In genomic region chr2:12451726-12452125, GRCh38 we compare ENCODE assay signal across 1 cellular context.
TF ChIP-seq lines count a peak whose summit lies in the region.

No MANE protein-coding gene starts in this region.

TF ChIP-seq in K562, 482 proteins besides CTCF, POLR2A, EP300 and RAD21 (continued from another document and continues in another):
- TF ChIP-seq TRIM25 (IDR thresholded peaks at IDR 0.05; ENCODE audit: borderline replicate concordance) (no peak), ZZZ3 (IDR thresholded peaks at IDR 0.05) (no peak), BCOR (IDR thresholded peaks at IDR 0.05) (no peak), ZEB2 (IDR thresholded peaks at IDR 0.05) (peak; percentile 79; the same call in 1 of the 2 replicates), BMI1 (IDR thresholded peaks at IDR 0.05; ENCODE audit: low read length) (no peak), BACH1 (tag; IDR thresholded peaks at IDR 0.05) (no peak), CBFB (CRISPR knock-in tag; IDR thresholded peaks at IDR 0.05) (no peak), ZNF699 (CRISPR knock-in tag; IDR thresholded peaks at IDR 0.05; ENCODE audit: insufficient replicate concordance) (no peak), MEF2D (tag; conservative IDR thresholded peaks at IDR 0.05; ENCODE audit: low read depth) (0 out of 2 replicates have a peak, but pooled peaks have one; percentile 39), ARHGAP35 (IDR thresholded peaks at IDR 0.05; ENCODE audit: partially characterized antibody) (no peak), SPI1 (IDR thresholded peaks at IDR 0.05; ENCODE audit: borderline replicate concordance, low read depth, low read length) (no peak), BRF1 (IDR thresholded peaks at IDR 0.05; ENCODE audit: borderline replicate concordance, extremely low read depth, insufficient read length) (no peak), SMAD4 (CRISPR knock-in tag; conservative IDR thresholded peaks at IDR 0.05) (peak; percentile 71; the same call in 1 of the 2 replicates), FOXK1 (CRISPR knock-in tag; IDR thresholded peaks at IDR 0.05; ENCODE audit: borderline replicate concordance) (no peak), CXXC5 (CRISPR knock-in tag; IDR thresholded peaks at IDR 0.05) (peak; percentile 43), ZNF253 (CRISPR knock-in tag; conservative IDR thresholded peaks at IDR 0.05) (no peak), RAD51 (IDR thresholded peaks at IDR 0.05; ENCODE audit: borderline replicate concordance, low read depth) (peak; percentile 20; the same call in 1 of the 2 replicates), TBL1XR1 (IDR thresholded peaks at IDR 0.05; ENCODE audit: low read length in 2 of 2) (peak in 1 of 2 experiments; percentile 59; a peak in 3 of 4 replicates), ZNF324 (CRISPR knock-in tag; IDR thresholded peaks at IDR 0.05) (no peak), CHAMP1 (IDR thresholded peaks at IDR 0.05) (peak; percentile 68; the same call in 1 of the 2 replicates), CEBPZ (IDR thresholded peaks at IDR 0.05; ENCODE audit: borderline replicate concordance, low read depth, low read length) (no peak), GATA2 (CRISPR knock-in tag; IDR thresholded peaks at IDR 0.05) (peak; percentile 32; the same call in 1 of the 2 replicates), USF2 (CRISPR knock-in tag; IDR thresholded peaks at IDR 0.05) (no peak), FOXJ3 (CRISPR knock-in tag; IDR thresholded peaks at IDR 0.05) (no peak), SAFB (IDR thresholded peaks at IDR 0.05; ENCODE audit: borderline replicate concordance, low read depth, low read length) (no peak), MXI1 (IDR thresholded peaks at IDR 0.05; ENCODE audit: low read depth, low read length) (no peak), SIN3A (IDR thresholded peaks at IDR 0.05; ENCODE audit: borderline replicate concordance in 2 of 2, control insufficient read depth in 1 of 2, low read depth in 2 of 2, low read length in 2 of 2) (no peak), MTA3 (IDR thresholded peaks at IDR 0.05; ENCODE audit: borderline replicate concordance) (no peak), MCM7 (IDR thresholded peaks at IDR 0.05) (no peak), NFIX (CRISPR knock-in tag; IDR thresholded peaks at IDR 0.05; ENCODE audit: low read depth) (no peak), POLR3A (IDR thresholded peaks at IDR 0.05; ENCODE audit: borderline replicate concordance, extremely low read depth, insufficient read depth, insufficient read length) (no peak), MCM3 (IDR thresholded peaks at IDR 0.05) (no peak), ZSCAN32 (CRISPR knock-in tag; IDR thresholded peaks at IDR 0.05) (no peak), HEY1 (CRISPR knock-in tag; IDR thresholded peaks at IDR 0.05; ENCODE audit: borderline replicate concordance) (no peak), MCM5 (IDR thresholded peaks at IDR 0.05; ENCODE audit: low read depth) (no peak), ZNF589 (CRISPR knock-in tag; IDR thresholded peaks at IDR 0.05; ENCODE audit: low read depth) (no peak), CBX5 (IDR thresholded peaks at IDR 0.05; ENCODE audit: borderline replicate concordance, low read depth) (no peak), ETS1 (conservative IDR thresholded peaks at IDR 0.05; ENCODE audit: control insufficient read depth, low read depth, low read length) (no peak), ETV1 (tag; conservative IDR thresholded peaks at IDR 0.05; ENCODE audit: low read depth) (0 out of 2 replicates have a peak, but pooled peaks have one; percentile 21), LARP7 (IDR thresholded peaks at IDR 0.05) (no peak), SETDB1 (IDR thresholded peaks at IDR 0.05; ENCODE audit: low read length) (no peak), ZNF318 (IDR thresholded peaks at IDR 0.05; ENCODE audit: borderline replicate concordance in 1 of 2, low read depth in 1 of 2) (no peak), SRSF9 (IDR thresholded peaks at IDR 0.05; ENCODE audit: borderline replicate concordance, low read depth, low read length) (no peak), FOXM1 (IDR thresholded peaks at IDR 0.05; ENCODE audit: low read depth) (peak; percentile 81), FOXM1 (CRISPR knock-in tag; IDR thresholded peaks at IDR 0.05; ENCODE audit: low read depth) (no peak), HDAC8 (tag; IDR thresholded peaks at IDR 0.05) (no peak), U2AF1 (optimal IDR thresholded peaks at IDR 0.05; ENCODE audit: low read depth, low read length) (no peak), EWSR1 (IDR thresholded peaks at IDR 0.05; ENCODE audit: borderline replicate concordance, low read depth, partially characterized antibody) (no peak), ZNF232 (CRISPR knock-in tag; IDR thresholded peaks at IDR 0.05) (no peak), KDM1A (IDR thresholded peaks at IDR 0.05) (peak; percentile 71 to 75)
